8 cellular contexts compared by ENCODE assay signal in the genomic region with DNA sequence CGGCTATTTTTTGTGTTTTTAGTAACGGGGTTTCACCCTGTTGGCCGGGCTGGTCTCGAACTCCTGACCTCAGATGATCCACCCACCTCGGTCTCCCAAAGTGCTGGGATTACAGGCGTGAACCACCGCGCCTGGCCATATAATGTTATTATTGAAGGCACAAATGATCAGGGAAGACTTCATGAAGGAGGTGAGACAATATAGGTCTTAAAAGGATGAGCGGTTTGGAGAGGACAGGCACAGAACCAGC. TPM values are rescaled to one million over a fixed set of nuclear protein-coding genes. Genes with fewer than 3 reads are reported as not detected.
DNase-seq lines count a peak whose midpoint lies in the region; ATAC-seq, FAIRE-seq and TF ChIP-seq lines count a peak whose summit lies in the region.
"Not testable (repeated sequence)": the region's sequence is repeated elsewhere in the genome, so short reads cannot be mapped to it uniquely, and the experiment has no call there.

No MANE protein-coding gene starts in this region.

- not testable (repeated sequence) for H3K9me1 ChIP-seq in K562 (ENCODE audit: control insufficient read depth, insufficient read depth, low read length)

- peak overlapping the region; percentile 93 for H3K4me3 Mint-ChIP-seq in activated CD8-positive, alpha-beta T cell treated with anti-CD3 and anti-CD28 coated beads for 36 hours

- DNase-seq in NB4 (ENCODE audit: low read depth); activated CD8-positive, alpha-beta T cell treated with anti-CD3 and anti-CD28 coated beads for 36 hours; K562 (ENCODE audit: extremely low read depth in 1 of 4, low spot score in 3 of 4); foreskin fibroblast: not testable (repeated sequence)

- BruUV-seq in K562 (replicated peaks; lab: Mats Ljungman, UMichigan), result not testable (repeated sequence)

- POLR2A ChIA-PET in activated CD8-positive, alpha-beta T cell treated with anti-CD3 and anti-CD28 coated beads for 36 hours (lab: Charles Lee), result interaction anchor here (0.7 to 1.5 kb wide), 5 partner anchors 37 to 260 kb away, joined by 3 to 4 read pairs (median 3); no protein-coding TSS in a partner anchor
- POLR2A ChIA-PET in K562 (lab: Yijun Ruan, JAX), result interaction anchor here (0.6 to 3.8 kb wide), 4 partner anchors 9 to 260 kb away, joined by 3 to 24 read pairs (median 4); no protein-coding TSS in a partner anchor

- peaks cover 26% of the 10 kb centered on the region for H3K36me3 ChIP-seq in K562 (ENCODE audit: control insufficient read depth, insufficient read depth, low read length)
- not testable (repeated sequence) for H3K36me3 ChIP-seq in muscle layer of colon (ENCODE audit: insufficient read depth, low read length)

- peak overlapping the region; percentile 8 to 33; a peak in 2 of 4 replicates for H3K9ac ChIP-seq in K562 (ENCODE audit: insufficient read depth in 1 of 2, low read depth in 2 of 2, low read length in 2 of 2)
- H3K9ac ChIP-seq in muscle layer of colon (ENCODE audit: low read length), result not testable (repeated sequence)

- not testable (repeated sequence) for H3K9me3 Mint-ChIP-seq in activated CD8-positive, alpha-beta T cell treated with anti-CD3 and anti-CD28 coated beads for 36 hours

- intact Hi-C loops in activated CD8-positive, alpha-beta T cell treated with anti-CD3 and anti-CD28 coated beads for 36 hours (cut with micrococcal nuclease); K562 (cut with micrococcal nuclease): not testable (repeated sequence)

- H3K27me3 Mint-ChIP-seq in activated CD8-positive, alpha-beta T cell treated with anti-CD3 and anti-CD28 coated beads for 36 hours, result not testable (repeated sequence)

- H3K4me3 ChIP-seq in NB4 (ENCODE audit: low read depth, low read length) (peak overlapping the region; percentile 37), K562 (peak overlapping the region; percentile 98), foreskin fibroblast (ENCODE audit: low read depth in 1 of 2, low read length in 2 of 2) (peak overlapping the region; percentile 23 to 44), muscle layer of colon (ENCODE audit: low read depth in 1 of 2, low read length in 2 of 2) (peak overlapping the region; percentile 38 to 39), skin epidermis (peak overlapping the region; percentile 86 to 98 (median 96))

- TF ChIP-seq EP300 in K562 (IDR thresholded peaks at IDR 0.05; ENCODE audit: low read length), result not testable (repeated sequence)

- CTCF ChIA-PET in activated CD8-positive, alpha-beta T cell treated with anti-CD3 and anti-CD28 coated beads for 36 hours (lab: Charles Lee), result interaction anchor here (0.7 to 2.9 kb wide), 15 partner anchors 13 to 506 kb away, joined by 3 to 20 read pairs (median 5); a partner anchor contains a TSS
- CTCF ChIA-PET in K562 (lab: Yijun Ruan, JAX; ENCODE audit: low intra/inter-chr PET ratio), result interaction anchor here (0.7 kb wide), 1 partner anchor 108 kb away, joined by 9 read pairs; no protein-coding TSS in a partner anchor

- H4K20me1 ChIP-seq in K562 (replicated peaks; ENCODE audit: control insufficient read depth, insufficient read depth, low read length), result not testable (repeated sequence)

- peak; percentile 67 for FAIRE-seq in K562 (lab: Jason Lieb, UNC)

- H3K4me1 Mint-ChIP-seq in activated CD8-positive, alpha-beta T cell treated with anti-CD3 and anti-CD28 coated beads for 36 hours (ENCODE audit: low read depth), result peaks cover 22% of the 10 kb centered on the region

- peak overlapping the region; percentile 96 for H3K4me2 ChIP-seq in K562 (ENCODE audit: insufficient read depth, low read length)

- H3K9me3 ChIP-seq in K562 (replicated peaks; ENCODE audit: control insufficient read depth, insufficient read depth, low read depth, low read length); muscle layer of colon (ENCODE audit: low read length): not testable (repeated sequence)

- WGBS in K562 (ENCODE audit: insufficient coverage, low coverage, missing lambda C conversion rate), result 4% methylated on average over 9 of the region's 9 CpGs

- not testable (repeated sequence) for TF ChIP-seq RAD21 in K562 (CRISPR knock-in tag; conservative IDR thresholded peaks at IDR 0.05 in 1 of 2, IDR thresholded peaks at IDR 0.05 in 1 of 2)

- not testable (repeated sequence) for H3K27me3 ChIP-seq in K562 (ENCODE audit: control insufficient read depth in 2 of 2, insufficient read depth in 2 of 2, low read length in 2 of 2); muscle layer of colon (ENCODE audit: control insufficient read depth in 1 of 2, insufficient read depth in 2 of 2, low read length in 2 of 2)

- peak; percentile 10 for ATAC-seq in GM19455 (IDR thresholded peaks at IDR 0.05; ENCODE audit: unreplicated experiment)
- ATAC-seq in activated CD8-positive, alpha-beta T cell treated with anti-CD3 and anti-CD28 coated beads for 36 hours; K562: not testable (repeated sequence)

- TF ChIP-seq CTCF in 22Rv1 (IDR thresholded peaks at IDR 0.05); NB4 (IDR thresholded peaks at IDR 0.05; ENCODE audit: low read depth, low read length); activated CD8-positive, alpha-beta T cell treated with anti-CD3 and anti-CD28 coated beads for 36 hours (IDR thresholded peaks at IDR 0.05); K562 (IDR thresholded peaks at IDR 0.05 in 2 of 3, conservative IDR thresholded peaks at IDR 0.05 in 1 of 3; ENCODE audit: insufficient read depth in 2 of 3, low read depth in 1 of 3, low read length in 3 of 3); foreskin fibroblast (IDR thresholded peaks at IDR 0.05; ENCODE audit: low read depth, low read length): not testable (repeated sequence)

- peaks cover 47% of the 10 kb centered on the region for H3K79me2 ChIP-seq in K562 (ENCODE audit: control insufficient read depth, insufficient read depth, low read length)

- H2AFZ ChIP-seq in K562 (ENCODE audit: low read depth, low read length), result peak overlapping the region; percentile 98

- H3K36me3 Mint-ChIP-seq in activated CD8-positive, alpha-beta T cell treated with anti-CD3 and anti-CD28 coated beads for 36 hours (ENCODE audit: low read depth), result peaks cover 22% of the 10 kb centered on the region

- TF ChIP-seq POLR2A in NB4 (IDR thresholded peaks at IDR 0.05; ENCODE audit: extremely low read depth, insufficient read length); K562 (conservative IDR thresholded peaks at IDR 0.05): not testable (repeated sequence)

- H3K27ac Mint-ChIP-seq in activated CD8-positive, alpha-beta T cell treated with anti-CD3 and anti-CD28 coated beads for 36 hours, result peak overlapping the region; percentile 72

- in situ Hi-C loops in K562 (cut with MboI), result not testable (repeated sequence)

- H3K27ac ChIP-seq in 22Rv1, result peak overlapping the region; percentile 62
- not testable (repeated sequence) for H3K27ac ChIP-seq in K562 (ENCODE audit: extremely low read depth, low read depth, low read length); muscle layer of colon (ENCODE audit: low read depth, low read length)
- H3K27ac ChIP-seq in skin epidermis, result peak overlapping the region in 9 of 21 experiments; percentile 62 to 98 (median 94)

- H3K4me1 ChIP-seq in K562 (replicated peaks in 1 of 2; ENCODE audit: control insufficient read depth in 2 of 2, insufficient read depth in 2 of 2, low read length in 2 of 2), result not testable (repeated sequence)
- H3K4me1 ChIP-seq in muscle layer of colon (ENCODE audit: insufficient read depth, low read length), result peaks cover 26% of the 10 kb centered on the region

TF ChIP-seq in K562, 482 proteins besides CTCF, POLR2A, EP300 and RAD21 (continues in another document):
- TF ChIP-seq BCOR (IDR thresholded peaks at IDR 0.05) (peak; percentile 98), EGR1 (conservative IDR thresholded peaks at IDR 0.05) (peak; percentile 81), SMARCA4 (IDR thresholded peaks at IDR 0.05) (peak; percentile 67; the same call in 1 of the 2 replicates), MECOM (CRISPR knock-in tag; IDR thresholded peaks at IDR 0.05) (0 out of 2 replicates have a peak, but pooled peaks have one; percentile 33), CBX1 (IDR thresholded peaks at IDR 0.05; ENCODE audit: low read depth) (peak; percentile 80; the same call in 1 of the 2 replicates), DPF2 (IDR thresholded peaks at IDR 0.05) (0 out of 2 replicates have a peak, but pooled peaks have one; percentile 43), FOXJ2 (tag; IDR thresholded peaks at IDR 0.05) (peak; percentile 20; the same call in 1 of the 2 replicates), SMARCE1 (IDR thresholded peaks at IDR 0.05) (0 out of 2 replicates have a peak, but pooled peaks have one; percentile 41)

RNA-seq across cellular contexts. Expression of a gene that starts 0.3 kb away (rescaled TPM):
- total RNA-seq in activated CD8-positive, alpha-beta T cell treated with anti-CD3 and anti-CD28 coated beads for 36 hours, result 10 to 100 TPM; 81.1 to 86.0 TPM
- total RNA-seq in K562 (2011; cell fraction: chromatin; rRNA removed; ENCODE audit: low replicate concordance), result 174 and 623 TPM in 2 replicates
- total RNA-seq in K562 (2011; cell fraction: nucleolus; rRNA removed), result 72.9 and 101 TPM in 2 replicates
- total RNA-seq in K562 (2011; cell fraction: nucleoplasm; rRNA removed), result 171 and 220 TPM in 2 replicates
- total RNA-seq in K562 (2014; rRNA removed), result 87.9 and 98.8 TPM in 2 replicates
- total RNA-seq in K562 (2014; rRNA removed; fragmentation: Illumina TruSeq; extraction: Trizol), result 155 and 159 TPM in 2 replicates
- 151 and 165 TPM in 2 replicates for total RNA-seq in K562 (2015; rRNA removed; fragmentation: Illumina TruSeq; extraction: Trizol)
- 73.8 and 79.5 TPM in 2 replicates for total RNA-seq in K562 (2021)
- polyA plus RNA-seq in K562 (2011; rRNA removed), result 67.2 and 110 TPM in 2 replicates
- polyA plus RNA-seq in K562 (2011; cell fraction: cytosol; rRNA removed), result 23.5 and 29.3 TPM in 2 replicates
- 130 and 153 TPM in 2 replicates for polyA plus RNA-seq in K562 (2011; cell fraction: nucleus; rRNA removed)
- 78.1 and 79.2 TPM in 2 replicates for polyA plus RNA-seq in K562 (2012)
- polyA plus RNA-seq in K562 (2014; fragmentation: Illumina TruSeq; extraction: Trizol), result 71.8 and 113 TPM in 2 replicates
- 10 to 100 TPM; 53.3 to 57.6 TPM for polyA plus RNA-seq in K562 (2014; fragmentation: Nextera tagmentation; extraction: Ambion mirVana)
- 79.3 and 82.5 TPM in 2 replicates for polyA plus RNA-seq in K562 (2014; rRNA removed)
- polyA minus RNA-seq in K562 (2011; rRNA and poly(A)+ RNA removed), result 305 and 364 TPM in 2 replicates
- 49.1 and 83.5 TPM in 2 replicates for polyA minus RNA-seq in K562 (2011; cell fraction: cytosol; rRNA and poly(A)+ RNA removed)
- 224 and 279 TPM in 2 replicates for polyA minus RNA-seq in K562 (2011; cell fraction: nucleus; rRNA and poly(A)+ RNA removed)

Comparison
In these comparisons a context has a peak if more than half of its experiments do, and no peak if none do; other contexts are left out.
1. H3K4me3 ChIP-seq: peak in every context shown above with its lines; median percentile 98 in K562; 96 in skin epidermis; 38 in muscle layer of colon; 37 in NB4; 34 in foreskin fibroblast.